In the genomic region with DNA sequence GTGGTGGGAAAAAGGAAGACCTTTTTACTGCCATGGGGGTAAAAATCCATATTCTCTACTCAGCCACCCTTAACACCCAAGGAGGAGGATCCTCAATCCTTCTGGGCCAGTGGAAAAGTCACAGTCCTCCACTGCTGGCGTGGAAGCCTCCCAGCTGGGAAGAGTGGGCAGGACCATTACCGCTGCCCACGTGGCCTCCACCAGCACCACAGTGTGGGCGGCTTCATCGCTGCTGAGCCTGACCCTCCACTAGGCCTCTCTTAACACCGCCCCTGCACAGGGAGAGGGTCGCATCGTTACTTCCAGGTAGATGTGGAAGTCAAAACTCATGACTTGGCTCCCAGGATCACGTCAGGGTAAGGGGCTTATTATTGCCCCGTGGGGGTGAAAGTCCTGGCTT, we compare ENCODE assay signal across 26 cellular contexts.
A peak's percentile ranks its signal among the peaks of the same experiment; 100 is the strongest.
DNase-seq lines count a peak whose midpoint lies in the region; ATAC-seq, FAIRE-seq and TF ChIP-seq lines count a peak whose summit lies in the region.
"Had no signal": no experiment of that assay in that cellular context is flagged by ENCODE, and none has a peak within 500 bp of the region (broad histone marks: within the 10 kb centered on the region; RNA-seq: fewer than 3 reads in every experiment).

No MANE protein-coding gene starts in this region.

- no peak overlapping the region for H4K8ac ChIP-seq in H1 (ENCODE audit: extremely low read depth, insufficient read depth, low read length)
- H4K8ac ChIP-seq in neuronal stem cell (ENCODE audit: low read depth, low read length): no peak overlapping the region

- H3K9ac ChIP-seq in H1 (replicated peaks in 1 of 4; ENCODE audit: extremely low read depth in 1 of 4, low read depth in 3 of 4, low read length in 3 of 4) (no peak overlapping the region), neuronal stem cell (ENCODE audit: low read depth, low read length, poor library complexity) (no peak overlapping the region)
- H3K9ac ChIP-seq: BLaER1 had no signal

- no peak overlapping the region; the same call in 1 of the 2 replicates for H2BK20ac ChIP-seq in H1 (ENCODE audit: low read length)

- TF ChIP-seq RAD21 in H1 (IDR thresholded peaks at IDR 0.05 in 1 of 2, conservative IDR thresholded peaks at IDR 0.05 in 1 of 2; ENCODE audit: low read depth in 2 of 2, low read length in 2 of 2): no peak

- H2AK5ac ChIP-seq in H1 (ENCODE audit: low read depth, low read length) (no peak overlapping the region), neuronal stem cell (ENCODE audit: low read depth, low read length) (no peak overlapping the region)

- H3K14ac ChIP-seq in H1 (ENCODE audit: insufficient read length) (no peak overlapping the region), neuronal stem cell (ENCODE audit: low read length) (no peak overlapping the region)

- no peaks in the 10 kb centered on the region for H4K20me1 ChIP-seq in H1 (replicated peaks in 1 of 2; ENCODE audit: control insufficient read depth in 1 of 2, insufficient read depth in 2 of 2, low read length in 2 of 2)
- H4K20me1 ChIP-seq: BLaER1 had no signal

- H3K23me2 ChIP-seq in H1 (ENCODE audit: low read depth, low read length): no peaks in the 10 kb centered on the region

- no peaks in the 10 kb centered on the region for H3K79me2 ChIP-seq in H1 (ENCODE audit: control insufficient read depth in 1 of 2, insufficient read depth in 2 of 2, low read length in 2 of 2)

- H3K79me1 ChIP-seq in H1 (ENCODE audit: low read depth, low read length): no peaks in the 10 kb centered on the region
- no peaks in the 10 kb centered on the region for H3K79me1 ChIP-seq in neuronal stem cell (ENCODE audit: low read depth, low read length)

- no peak overlapping the region for H4K5ac ChIP-seq in H1 (ENCODE audit: insufficient read length, low read depth, low read length)

- H3K4me2 ChIP-seq in H1 (ENCODE audit: insufficient read depth in 1 of 2, low read depth in 2 of 2, low read length in 2 of 2): no peak overlapping the region
- no peak overlapping the region for H3K4me2 ChIP-seq in neuronal stem cell (ENCODE audit: insufficient read depth, low read length, poor library complexity, severe bottlenecking)
- H3K4me2 ChIP-seq: BLaER1 had no signal

- no peak overlapping the region; the same call in 1 of the 2 replicates for H2BK12ac ChIP-seq in H1 (ENCODE audit: low read depth, low read length)
- H2BK12ac ChIP-seq in neuronal stem cell (ENCODE audit: low read length): no peak overlapping the region

- H3K36me3 ChIP-seq in H1 (ENCODE audit: control insufficient read depth in 2 of 4, insufficient read depth in 4 of 4, low read length in 3 of 4): no peaks in the 10 kb centered on the region
- H3K36me3 ChIP-seq in neuronal stem cell (replicated peaks in 1 of 2; ENCODE audit: control insufficient read depth in 2 of 2, insufficient read depth in 2 of 2, low read length in 2 of 2): no peaks in the 10 kb centered on the region
- H3K36me3 ChIP-seq: BE2C, BLaER1 had no signal

- H3K4me3 ChIP-seq in H1 (ENCODE audit: extremely low read depth in 1 of 4, insufficient read depth in 2 of 4, low read depth in 3 of 4, low read length in 4 of 4): no peak overlapping the region
- H3K4me3 ChIP-seq in neuronal stem cell (ENCODE audit: low read length in 2 of 2): no peak overlapping the region
- H3K4me3 ChIP-seq: BLaER1, GM12878 had no signal

- H3K9me3 ChIP-seq in H1 (ENCODE audit: insufficient read depth in 2 of 2, low read depth in 1 of 2, low read length in 1 of 2): no peaks in the 10 kb centered on the region; a peak in 1 of 4 replicates
- H3K9me3 ChIP-seq in neuronal stem cell (replicated peaks in 1 of 2; ENCODE audit: control insufficient read depth in 2 of 2, insufficient read depth in 1 of 2, low read depth in 1 of 2, low read length in 2 of 2): no peaks in the 10 kb centered on the region
- H3K9me3 ChIP-seq: BE2C had no signal

- H2BK5ac ChIP-seq in H1 (ENCODE audit: low read depth, low read length) (no peak overlapping the region), neuronal stem cell (ENCODE audit: low read length) (no peak overlapping the region)

- H3K23ac ChIP-seq in H1 (ENCODE audit: insufficient read length): no peak overlapping the region
- peak overlapping the region; percentile 14 for H3K23ac ChIP-seq in neuronal stem cell (ENCODE audit: low read depth, low read length, poor library complexity)

- WGBS in H1 (ENCODE audit: extremely low coverage in 1 of 2, insufficient coverage in 1 of 2, insufficient read length in 1 of 2, insufficient replicate concordance in 2 of 2, low coverage in 1 of 2, low lambda C conversion rate in 2 of 2, missing lambda C conversion rate in 1 of 2), 2 experiments: 97% methylated on average over 10 of the region's 10 CpGs; no CpG with 5 or more reads in 1 of the 2 experiments
- WGBS in neuronal stem cell (ENCODE audit: extremely low coverage in 2 of 2, insufficient read length in 2 of 2, insufficient replicate concordance in 1 of 2), 2 donors: no CpG with 5 or more reads among the region's 10 CpGs

- POLR2A ChIA-PET in H1 (lab: Charles Lee; ENCODE audit: partially characterized antibody): no interaction called here

- 0 out of 2 replicates have a peak overlapping the region, but pooled peaks have one; percentile 24 for H2AFZ ChIP-seq in H1 (ENCODE audit: low read length)
- no peak overlapping the region for H2AFZ ChIP-seq in neuronal stem cell (ENCODE audit: low read length)

- H3K27ac ChIP-seq in H1 (ENCODE audit: low read depth, low read length) (no peak overlapping the region), neuronal stem cell (replicated peaks; ENCODE audit: low read length) (no peak overlapping the region)
- H3K27ac ChIP-seq: BLaER1 had no signal

- H2BK120ac ChIP-seq in H1 (replicated peaks; ENCODE audit: low read depth, low read length): no peak overlapping the region
- no peak overlapping the region for H2BK120ac ChIP-seq in neuronal stem cell (ENCODE audit: low read depth, low read length)

- TF ChIP-seq POLR2A in H1 (IDR thresholded peaks at IDR 0.05; ENCODE audit: control extremely low read depth in 1 of 2, low read depth in 2 of 2, low read length in 2 of 2): no peak

- ATAC-seq in GM18867 (IDR thresholded peaks at IDR 0.05; ENCODE audit: unreplicated experiment): no peak
- ATAC-seq: GM12878 had no signal

- no peaks in the 10 kb centered on the region for H3K27me3 ChIP-seq in H1 (replicated peaks in 1 of 4; ENCODE audit: control insufficient read depth in 3 of 4, extremely low read depth in 1 of 4, insufficient read depth in 3 of 4, low read length in 3 of 4)
- H3K27me3 ChIP-seq in neuronal stem cell (ENCODE audit: control insufficient read depth in 3 of 3, insufficient read depth in 3 of 3, low read depth in 1 of 3, low read length in 3 of 3): no peaks in the 10 kb centered on the region
- H3K27me3 ChIP-seq: BE2C, BLaER1 had no signal

- DNase-seq in H1 (ENCODE audit: low read depth in 1 of 2, low spot score in 2 of 2) (no peak), neuronal stem cell (ENCODE audit: low spot score) (no peak), NCI-H1048 (lab: John Stamatoyannopoulos, UW) (no peak), NCI-H2081 treated with DMSO at 0.1 percent for 48 hours (lab: John Stamatoyannopoulos, UW) (no peak)
- DNase-seq: 8988T; ACHN; BE2C; C1 segment of cervical spinal cord; CD4-positive, alpha-beta memory T cell; CD4-positive, CD25-positive, alpha-beta regulatory T cell; CD8-positive, alpha-beta memory T cell; COR-L47; DMS 273 treated with DMSO at 0.1 percent for 48 hours; DMS153; DMS53; DMS79; DND-41; EL; GDM1 had no signal

- H3K56ac ChIP-seq in H1 (replicated peaks; ENCODE audit: insufficient read length, low read depth, low read length): no peak overlapping the region

- H3K4me1 ChIP-seq in H1 (replicated peaks in 1 of 4; ENCODE audit: control insufficient read depth in 3 of 4, insufficient read depth in 4 of 4, low read length in 3 of 4) (no peaks in the 10 kb centered on the region), neuronal stem cell (ENCODE audit: control insufficient read depth in 2 of 2, insufficient read depth in 1 of 2, low read depth in 1 of 2, low read length in 2 of 2) (no peaks in the 10 kb centered on the region)
- H3K4me1 ChIP-seq: BE2C, BLaER1 had no signal

- FAIRE-seq in H1 (lab: Jason Lieb, UNC): no peak
- FAIRE-seq: A204.1, GM12878, GM12892, GM18507, GM19239 had no signal

- no peak for TF ChIP-seq CTCF in H1 (IDR thresholded peaks at IDR 0.05; ENCODE audit: control extremely low read depth in 1 of 3, insufficient read depth in 1 of 3, low read depth in 1 of 3, low read length in 3 of 3)

- H3K4ac ChIP-seq in H1 (replicated peaks; ENCODE audit: insufficient read length, low read depth, low read length) (no peak overlapping the region), neuronal stem cell (ENCODE audit: low read length) (no peak overlapping the region)

- no peak for TF ChIP-seq EP300 in H1 (IDR thresholded peaks at IDR 0.05; ENCODE audit: borderline replicate concordance in 1 of 2, low read depth in 2 of 2, low read length in 2 of 2)

- CTCF ChIA-PET in H1 (lab: Charles Lee; ENCODE audit: partially characterized antibody): no interaction called here

- H3K18ac ChIP-seq in H1 (ENCODE audit: extremely low read depth, low read length) (no peak overlapping the region; the same call in 1 of the 2 replicates), neuronal stem cell (ENCODE audit: low read length) (no peak overlapping the region)

- H2BK15ac ChIP-seq in H1 (ENCODE audit: low read length): no peak overlapping the region
- H2BK15ac ChIP-seq in neuronal stem cell (ENCODE audit: low read length): no peak overlapping the region

- H4K91ac ChIP-seq in H1 (replicated peaks; ENCODE audit: insufficient read length, low read length) (no peak overlapping the region), neuronal stem cell (ENCODE audit: low read depth, low read length, poor library complexity) (no peak overlapping the region)

TF ChIP-seq in H1, 55 proteins besides CTCF, POLR2A, EP300 and RAD21 (continues in another document):
- no peak for TF ChIP-seq SRF (IDR thresholded peaks at IDR 0.05; ENCODE audit: low read depth, low read length)
- TF ChIP-seq, protein P1, sequence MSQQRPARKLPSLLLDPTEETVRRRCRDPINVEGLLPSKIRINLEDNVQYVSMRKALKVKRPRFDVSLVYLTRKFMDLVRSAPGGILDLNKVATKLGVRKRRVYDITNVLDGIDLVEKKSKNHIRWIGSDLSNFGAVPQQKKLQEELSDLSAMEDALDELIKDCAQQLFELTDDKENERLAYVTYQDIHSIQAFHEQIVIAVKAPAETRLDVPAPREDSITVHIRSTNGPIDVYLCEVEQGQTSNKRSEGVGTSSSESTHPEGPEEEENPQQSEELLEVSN (IDR thresholded peaks at IDR 0.05): no peak
- TF ChIP-seq EGR1 (IDR thresholded peaks at IDR 0.05; ENCODE audit: borderline replicate concordance, low read depth, low read length): no peak
- no peak for TF ChIP-seq TBP (IDR thresholded peaks at IDR 0.05; ENCODE audit: low read depth, low read length)
- TF ChIP-seq HDAC6 (IDR thresholded peaks at IDR 0.05; ENCODE audit: low read depth, low read length): no peak
- TF ChIP-seq SUZ12 (IDR thresholded peaks at IDR 0.05; ENCODE audit: low read length): no peak
- TF ChIP-seq RBBP5 (IDR thresholded peaks at IDR 0.05; ENCODE audit: borderline replicate concordance, low read depth, low read length): no peak
- TF ChIP-seq EZH2 (IDR thresholded peaks at IDR 0.05; ENCODE audit: low read depth, low read length, severe bottlenecking): no peak
- TF ChIP-seq KDM1A (IDR thresholded peaks at IDR 0.05; ENCODE audit: borderline replicate concordance, low read length): no peak
